Comparison of ENCODE assay signal across 21 cellular contexts in genomic region chr18:21267370-21267769, GRCh38. TPM values are rescaled to one million over a fixed set of nuclear protein-coding genes. Genes with fewer than 3 reads are reported as not detected.
DNase-seq lines count a peak whose midpoint lies in the region; ATAC-seq and TF ChIP-seq lines count a peak whose summit lies in the region.
"Had no signal": no experiment of that assay in that cellular context is flagged by ENCODE, and none has a peak within 500 bp of the region (broad histone marks: within the 10 kb centered on the region; RNA-seq: fewer than 3 reads in every experiment).

No MANE protein-coding gene starts in this region.

- no peak for TF ChIP-seq CTCF in progenitor cell of endocrine pancreas (IDR thresholded peaks at IDR 0.05; ENCODE audit: unreplicated experiment)
- no peak for TF ChIP-seq CTCF in CD4-positive, alpha-beta T cell (IDR thresholded peaks at IDR 0.05)

- H3K4ac ChIP-seq in mesendoderm (ENCODE audit: low read depth, low read length), result no peak overlapping the region

- no peak overlapping the region for H2BK5ac ChIP-seq in mesendoderm (ENCODE audit: low read length)

- H3K27ac Mint-ChIP-seq in progenitor cell of endocrine pancreas, result peak overlapping the region; percentile 68
- no peak overlapping the region for H3K27ac Mint-ChIP-seq in CD4-positive, alpha-beta T cell
- H3K27ac Mint-ChIP-seq: CD14-positive monocyte had no signal

- no peak for ATAC-seq in GM18520 (IDR thresholded peaks at IDR 0.05; ENCODE audit: unreplicated experiment)
- no peak for ATAC-seq in HG03442 (IDR thresholded peaks at IDR 0.05; ENCODE audit: unreplicated experiment)
- ATAC-seq in CD4-positive, alpha-beta T cell (ENCODE audit: poor library complexity), result no peak

- no peaks in the 10 kb centered on the region for H3K4me1 ChIP-seq in mesendoderm (ENCODE audit: control insufficient read depth, low read depth, low read length)
- H3K4me1 ChIP-seq: BE2C had no signal

- no peak overlapping the region for H2BK15ac ChIP-seq in mesendoderm (replicated peaks; ENCODE audit: low read depth)

- H3K79me1 ChIP-seq in mesendoderm (ENCODE audit: low read length), result no peaks in the 10 kb centered on the region

- H2BK120ac ChIP-seq in mesendoderm (ENCODE audit: low read depth, low read length), result no peak overlapping the region

- H3K18ac ChIP-seq in mesendoderm (ENCODE audit: low read length), result no peak overlapping the region

- H3K23ac ChIP-seq in mesendoderm (ENCODE audit: low read length), result no peak overlapping the region

- no peak overlapping the region for H3K4me3 Mint-ChIP-seq in progenitor cell of endocrine pancreas (ENCODE audit: low read depth)
- H3K4me3 Mint-ChIP-seq in CD4-positive, alpha-beta T cell, result no peak overlapping the region
- H3K4me3 Mint-ChIP-seq: CD14-positive monocyte had no signal

- DNase-seq in COLO829 (ENCODE audit: low spot score) (peak; percentile 27), NCI-H69 (lab: John Stamatoyannopoulos, UW) (peak; percentile 27), mesendoderm (peak; percentile 69), progenitor cell of endocrine pancreas (ENCODE audit: low spot score, unreplicated experiment) (no peak)
- no peak for DNase-seq in CD4-positive, alpha-beta T cell
- DNase-seq: 8988T, ACHN, BE2C, DMS53, KBM-7, MV-4-11, NCI-H1105, NCI-H146, NCI-H1930, NCI-H2107, NCI-H524, NCI-H774, SIG-M5 had no signal

- H4K5ac ChIP-seq in mesendoderm (ENCODE audit: low read length), result no peak overlapping the region

- H3K36me3 ChIP-seq in mesendoderm (ENCODE audit: control insufficient read depth, insufficient read depth, low read length), result no peaks in the 10 kb centered on the region
- H3K36me3 ChIP-seq: BE2C had no signal

- WGBS in mesendoderm (ENCODE audit: extremely low coverage, insufficient coverage, low lambda C conversion rate), result no CpG with 5 or more reads among the region's 2 CpGs

- H3K4me1 Mint-ChIP-seq in progenitor cell of endocrine pancreas (ENCODE audit: low read depth), result peaks cover 56% of the 10 kb centered on the region
- H3K4me1 Mint-ChIP-seq in CD4-positive, alpha-beta T cell (ENCODE audit: low read depth), result no peaks in the 10 kb centered on the region
- H3K4me1 Mint-ChIP-seq: CD14-positive monocyte had no signal

- H4K8ac ChIP-seq in mesendoderm (ENCODE audit: low read depth, low read length), result no peak overlapping the region

- no peaks in the 10 kb centered on the region for H3K79me2 ChIP-seq in mesendoderm (ENCODE audit: control insufficient read depth, insufficient read depth, low read length)

- no peak overlapping the region for H3K56ac ChIP-seq in mesendoderm (ENCODE audit: low read length)

- POLR2A ChIA-PET in CD4-positive, alpha-beta T cell (lab: Charles Lee), result no interaction called here

- intact Hi-C loops in CD4-positive, alpha-beta T cell (cut with DNase I, micrococcal nuclease), result no loop called here

- H3K36me3 Mint-ChIP-seq in progenitor cell of endocrine pancreas (ENCODE audit: insufficient read depth), result no peaks in the 10 kb centered on the region
- no peaks in the 10 kb centered on the region for H3K36me3 Mint-ChIP-seq in CD4-positive, alpha-beta T cell (ENCODE audit: low read depth)
- H3K36me3 Mint-ChIP-seq: CD14-positive monocyte had no signal

- H3K9me3 Mint-ChIP-seq in progenitor cell of endocrine pancreas (ENCODE audit: low read depth), result no peaks in the 10 kb centered on the region
- no peaks in the 10 kb centered on the region for H3K9me3 Mint-ChIP-seq in CD4-positive, alpha-beta T cell
- H3K9me3 Mint-ChIP-seq: CD14-positive monocyte had no signal

- no peak overlapping the region for H3K9ac ChIP-seq in mesendoderm (ENCODE audit: low read length)

- no peaks in the 10 kb centered on the region for H3K9me3 ChIP-seq in CD4-positive, alpha-beta T cell (ENCODE audit: control insufficient read depth, low read length)
- H3K9me3 ChIP-seq: BE2C had no signal

- H3K4me2 ChIP-seq in mesendoderm (ENCODE audit: low read length), result no peak overlapping the region

- no peak overlapping the region for H3K27ac ChIP-seq in mesendoderm (ENCODE audit: low read depth, low read length)
- H3K27ac ChIP-seq in CD4-positive, alpha-beta T cell (ENCODE audit: low read depth, low read length), result no peak overlapping the region

- H2AK5ac ChIP-seq in mesendoderm (ENCODE audit: low read length), result no peak overlapping the region

- H3K27me3 ChIP-seq in mesendoderm (ENCODE audit: insufficient read depth, low read length, poor library complexity), result no peaks in the 10 kb centered on the region
- H3K27me3 ChIP-seq in CD4-positive, alpha-beta T cell (ENCODE audit: control insufficient read depth, insufficient read depth, low read length), result no peaks in the 10 kb centered on the region
- H3K27me3 ChIP-seq: BE2C had no signal

- H3K4me3 ChIP-seq in mesendoderm (ENCODE audit: low read length), result no peak overlapping the region

- H3K27me3 Mint-ChIP-seq in progenitor cell of endocrine pancreas, result no peaks in the 10 kb centered on the region
- peaks cover 8% of the 10 kb centered on the region for H3K27me3 Mint-ChIP-seq in CD4-positive, alpha-beta T cell

- CTCF ChIA-PET in CD4-positive, alpha-beta T cell (lab: Charles Lee), result no interaction called here

RNA-seq across cellular contexts. Expression of gene GREB1L, which starts 25.3 kb away (rescaled TPM):
- 0.03 TPM for polyA plus RNA-seq in mesendoderm (2013, experiment 1 of 2)
- polyA plus RNA-seq in mesendoderm (2013, experiment 2 of 2), result 0.01 TPM
- total RNA-seq in progenitor cell of endocrine pancreas, result 8.6 and 11.0 TPM in 2 replicates
- total RNA-seq in CD4-positive, alpha-beta T cell, result not detected

Comparison
In these comparisons a context has a peak if more than half of its experiments do, and no peak if none do; other contexts are left out.
1. DNase-seq: peak in COLO829 (single experiment), NCI-H69 (single experiment) and mesendoderm (single experiment); none in progenitor cell of endocrine pancreas (single experiment) and CD4-positive, alpha-beta T cell (0 of 10).